Comparison of ENCODE assay signal across 1 cellular context in the genomic region with DNA sequence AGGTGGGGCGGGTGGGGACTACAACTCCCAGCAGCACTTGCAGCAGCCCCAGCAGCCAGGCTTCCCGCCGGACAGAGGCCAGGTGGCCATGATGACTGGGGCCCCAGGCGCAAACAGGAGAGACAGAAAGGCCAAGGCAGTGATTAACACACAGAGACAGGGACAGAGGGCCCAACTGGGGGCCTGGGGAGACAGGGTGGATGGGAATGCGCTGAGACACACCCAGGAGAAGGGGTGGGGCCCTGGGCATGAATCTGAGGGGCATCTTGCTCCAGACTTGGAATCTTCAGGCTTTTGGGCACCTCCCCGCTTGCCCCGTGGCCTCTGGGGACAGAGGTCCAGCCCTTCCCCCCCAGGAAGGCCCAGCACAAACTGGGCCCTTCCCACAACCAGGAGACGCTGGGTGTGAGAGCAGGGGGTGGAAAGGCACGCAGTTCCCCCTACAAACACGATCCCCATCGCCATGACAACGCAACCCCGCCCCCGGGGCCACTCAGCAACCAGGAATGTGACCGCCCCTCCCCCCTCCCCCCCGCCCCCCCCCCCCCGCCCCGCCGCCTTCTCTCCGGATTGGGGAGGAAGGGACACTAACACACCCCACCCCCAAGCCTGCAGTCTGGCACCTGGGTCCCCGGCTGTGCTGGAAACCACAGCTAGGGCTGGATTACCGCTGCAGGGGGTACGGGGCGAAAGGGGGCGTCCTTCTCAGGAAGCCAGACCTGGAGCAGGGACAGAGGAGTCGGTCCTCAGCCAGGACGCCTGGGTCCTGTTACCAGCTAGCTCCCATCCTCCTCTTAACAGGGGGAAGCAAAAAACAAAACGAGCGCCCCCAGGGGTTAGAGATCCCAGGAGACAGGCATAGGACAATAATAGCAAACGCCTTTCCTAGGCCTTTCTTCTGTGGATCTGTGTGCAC.
TF ChIP-seq lines count a peak whose summit lies in the region.

No MANE protein-coding gene starts in this region.

TF ChIP-seq in H1, 55 proteins besides CTCF, POLR2A, EP300 and RAD21:
- TF ChIP-seq TAF1 (IDR thresholded peaks at IDR 0.05; ENCODE audit: low read depth, low read length), result peak; percentile 62; the same call in 1 of the 2 replicates
- 0 out of 2 replicates have a peak, but pooled peaks have one; percentile 8 for TF ChIP-seq JUN (IDR thresholded peaks at IDR 0.05; ENCODE audit: low read depth, low read length)
- TF ChIP-seq SIN3A (conservative IDR thresholded peaks at IDR 0.05 in 1 of 2, IDR thresholded peaks at IDR 0.05 in 1 of 2; ENCODE audit: low read depth in 1 of 2, low read length in 2 of 2), result peak; percentile 63; a peak in 2 of 4 replicates
- peak; percentile 58 to 82; a peak in 1 of 4 replicates for TF ChIP-seq HDAC2 (IDR thresholded peaks at IDR 0.05; ENCODE audit: borderline replicate concordance in 1 of 2, low read depth in 2 of 2, low read length in 2 of 2)
- no peak; the same call in 1 of the 2 replicates for TF ChIP-seq SP1 (IDR thresholded peaks at IDR 0.05; ENCODE audit: low read depth, low read length)
- peak; percentile 84 for TF ChIP-seq YY1 (IDR thresholded peaks at IDR 0.05; ENCODE audit: low read depth, low read length)
- peak; percentile 31; the same call in 1 of the 2 replicates for TF ChIP-seq SIX5 (IDR thresholded peaks at IDR 0.05; ENCODE audit: low read depth, low read length)
- TF ChIP-seq RBBP5 (IDR thresholded peaks at IDR 0.05; ENCODE audit: borderline replicate concordance, low read depth, low read length), result 0 out of 2 replicates have a peak, but pooled peaks have one; percentile 80
- TF ChIP-seq TCF12 (IDR thresholded peaks at IDR 0.05; ENCODE audit: low read depth, low read length), result peak; percentile 97
- TF ChIP-seq MAX (IDR thresholded peaks at IDR 0.05), result peak; percentile 38
- TF ChIP-seq CHD1 (IDR thresholded peaks at IDR 0.05; ENCODE audit: low read depth, low read length), result no peak
- no peak for TF ChIP-seq CEBPB (IDR thresholded peaks at IDR 0.05; ENCODE audit: low read depth, low read length)
- peak; percentile 88 for TF ChIP-seq POLR2AphosphoS5 (IDR thresholded peaks at IDR 0.05; ENCODE audit: low read depth, low read length)
- TF ChIP-seq, protein P1, sequence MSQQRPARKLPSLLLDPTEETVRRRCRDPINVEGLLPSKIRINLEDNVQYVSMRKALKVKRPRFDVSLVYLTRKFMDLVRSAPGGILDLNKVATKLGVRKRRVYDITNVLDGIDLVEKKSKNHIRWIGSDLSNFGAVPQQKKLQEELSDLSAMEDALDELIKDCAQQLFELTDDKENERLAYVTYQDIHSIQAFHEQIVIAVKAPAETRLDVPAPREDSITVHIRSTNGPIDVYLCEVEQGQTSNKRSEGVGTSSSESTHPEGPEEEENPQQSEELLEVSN (IDR thresholded peaks at IDR 0.05), result peak; percentile 46; the same call in 1 of the 2 replicates
- TF ChIP-seq KDM1A (IDR thresholded peaks at IDR 0.05; ENCODE audit: borderline replicate concordance, low read length), result no peak
- no peak for TF ChIP-seq SRF (IDR thresholded peaks at IDR 0.05; ENCODE audit: low read depth, low read length)
- TF ChIP-seq EGR1 (IDR thresholded peaks at IDR 0.05; ENCODE audit: borderline replicate concordance, low read depth, low read length), result peak; percentile 38; the same call in 1 of the 2 replicates
- no peak for TF ChIP-seq MAFK (IDR thresholded peaks at IDR 0.05; ENCODE audit: low read depth, low read length)
- TF ChIP-seq CREB1 (IDR thresholded peaks at IDR 0.05), result no peak; the same call in 1 of the 2 replicates
- TF ChIP-seq SP4 (IDR thresholded peaks at IDR 0.05; ENCODE audit: low read length), result no peak; the same call in 1 of the 2 replicates
- TF ChIP-seq TAF7 (optimal IDR thresholded peaks at IDR 0.05; ENCODE audit: borderline replicate concordance, low read depth, low read length), result peak; percentile 23
- no peak for TF ChIP-seq FOSL1 (IDR thresholded peaks at IDR 0.05; ENCODE audit: insufficient read depth, low read depth, low read length)
- TF ChIP-seq ATF3 (IDR thresholded peaks at IDR 0.05; ENCODE audit: insufficient read depth, low read depth, low read length), result no peak
- peak; percentile 76; the same call in 1 of the 2 replicates for TF ChIP-seq TEAD4 (IDR thresholded peaks at IDR 0.05; ENCODE audit: low read depth, low read length)
- no peak for TF ChIP-seq SIRT6 (IDR thresholded peaks at IDR 0.05; ENCODE audit: low read length)
- peak; percentile 67 for TF ChIP-seq PHF8 (conservative IDR thresholded peaks at IDR 0.05; ENCODE audit: low read depth, low read length)
- TF ChIP-seq GABPA (IDR thresholded peaks at IDR 0.05; ENCODE audit: borderline replicate concordance, insufficient read depth, low read length), result no peak
- TF ChIP-seq, protein P2, sequence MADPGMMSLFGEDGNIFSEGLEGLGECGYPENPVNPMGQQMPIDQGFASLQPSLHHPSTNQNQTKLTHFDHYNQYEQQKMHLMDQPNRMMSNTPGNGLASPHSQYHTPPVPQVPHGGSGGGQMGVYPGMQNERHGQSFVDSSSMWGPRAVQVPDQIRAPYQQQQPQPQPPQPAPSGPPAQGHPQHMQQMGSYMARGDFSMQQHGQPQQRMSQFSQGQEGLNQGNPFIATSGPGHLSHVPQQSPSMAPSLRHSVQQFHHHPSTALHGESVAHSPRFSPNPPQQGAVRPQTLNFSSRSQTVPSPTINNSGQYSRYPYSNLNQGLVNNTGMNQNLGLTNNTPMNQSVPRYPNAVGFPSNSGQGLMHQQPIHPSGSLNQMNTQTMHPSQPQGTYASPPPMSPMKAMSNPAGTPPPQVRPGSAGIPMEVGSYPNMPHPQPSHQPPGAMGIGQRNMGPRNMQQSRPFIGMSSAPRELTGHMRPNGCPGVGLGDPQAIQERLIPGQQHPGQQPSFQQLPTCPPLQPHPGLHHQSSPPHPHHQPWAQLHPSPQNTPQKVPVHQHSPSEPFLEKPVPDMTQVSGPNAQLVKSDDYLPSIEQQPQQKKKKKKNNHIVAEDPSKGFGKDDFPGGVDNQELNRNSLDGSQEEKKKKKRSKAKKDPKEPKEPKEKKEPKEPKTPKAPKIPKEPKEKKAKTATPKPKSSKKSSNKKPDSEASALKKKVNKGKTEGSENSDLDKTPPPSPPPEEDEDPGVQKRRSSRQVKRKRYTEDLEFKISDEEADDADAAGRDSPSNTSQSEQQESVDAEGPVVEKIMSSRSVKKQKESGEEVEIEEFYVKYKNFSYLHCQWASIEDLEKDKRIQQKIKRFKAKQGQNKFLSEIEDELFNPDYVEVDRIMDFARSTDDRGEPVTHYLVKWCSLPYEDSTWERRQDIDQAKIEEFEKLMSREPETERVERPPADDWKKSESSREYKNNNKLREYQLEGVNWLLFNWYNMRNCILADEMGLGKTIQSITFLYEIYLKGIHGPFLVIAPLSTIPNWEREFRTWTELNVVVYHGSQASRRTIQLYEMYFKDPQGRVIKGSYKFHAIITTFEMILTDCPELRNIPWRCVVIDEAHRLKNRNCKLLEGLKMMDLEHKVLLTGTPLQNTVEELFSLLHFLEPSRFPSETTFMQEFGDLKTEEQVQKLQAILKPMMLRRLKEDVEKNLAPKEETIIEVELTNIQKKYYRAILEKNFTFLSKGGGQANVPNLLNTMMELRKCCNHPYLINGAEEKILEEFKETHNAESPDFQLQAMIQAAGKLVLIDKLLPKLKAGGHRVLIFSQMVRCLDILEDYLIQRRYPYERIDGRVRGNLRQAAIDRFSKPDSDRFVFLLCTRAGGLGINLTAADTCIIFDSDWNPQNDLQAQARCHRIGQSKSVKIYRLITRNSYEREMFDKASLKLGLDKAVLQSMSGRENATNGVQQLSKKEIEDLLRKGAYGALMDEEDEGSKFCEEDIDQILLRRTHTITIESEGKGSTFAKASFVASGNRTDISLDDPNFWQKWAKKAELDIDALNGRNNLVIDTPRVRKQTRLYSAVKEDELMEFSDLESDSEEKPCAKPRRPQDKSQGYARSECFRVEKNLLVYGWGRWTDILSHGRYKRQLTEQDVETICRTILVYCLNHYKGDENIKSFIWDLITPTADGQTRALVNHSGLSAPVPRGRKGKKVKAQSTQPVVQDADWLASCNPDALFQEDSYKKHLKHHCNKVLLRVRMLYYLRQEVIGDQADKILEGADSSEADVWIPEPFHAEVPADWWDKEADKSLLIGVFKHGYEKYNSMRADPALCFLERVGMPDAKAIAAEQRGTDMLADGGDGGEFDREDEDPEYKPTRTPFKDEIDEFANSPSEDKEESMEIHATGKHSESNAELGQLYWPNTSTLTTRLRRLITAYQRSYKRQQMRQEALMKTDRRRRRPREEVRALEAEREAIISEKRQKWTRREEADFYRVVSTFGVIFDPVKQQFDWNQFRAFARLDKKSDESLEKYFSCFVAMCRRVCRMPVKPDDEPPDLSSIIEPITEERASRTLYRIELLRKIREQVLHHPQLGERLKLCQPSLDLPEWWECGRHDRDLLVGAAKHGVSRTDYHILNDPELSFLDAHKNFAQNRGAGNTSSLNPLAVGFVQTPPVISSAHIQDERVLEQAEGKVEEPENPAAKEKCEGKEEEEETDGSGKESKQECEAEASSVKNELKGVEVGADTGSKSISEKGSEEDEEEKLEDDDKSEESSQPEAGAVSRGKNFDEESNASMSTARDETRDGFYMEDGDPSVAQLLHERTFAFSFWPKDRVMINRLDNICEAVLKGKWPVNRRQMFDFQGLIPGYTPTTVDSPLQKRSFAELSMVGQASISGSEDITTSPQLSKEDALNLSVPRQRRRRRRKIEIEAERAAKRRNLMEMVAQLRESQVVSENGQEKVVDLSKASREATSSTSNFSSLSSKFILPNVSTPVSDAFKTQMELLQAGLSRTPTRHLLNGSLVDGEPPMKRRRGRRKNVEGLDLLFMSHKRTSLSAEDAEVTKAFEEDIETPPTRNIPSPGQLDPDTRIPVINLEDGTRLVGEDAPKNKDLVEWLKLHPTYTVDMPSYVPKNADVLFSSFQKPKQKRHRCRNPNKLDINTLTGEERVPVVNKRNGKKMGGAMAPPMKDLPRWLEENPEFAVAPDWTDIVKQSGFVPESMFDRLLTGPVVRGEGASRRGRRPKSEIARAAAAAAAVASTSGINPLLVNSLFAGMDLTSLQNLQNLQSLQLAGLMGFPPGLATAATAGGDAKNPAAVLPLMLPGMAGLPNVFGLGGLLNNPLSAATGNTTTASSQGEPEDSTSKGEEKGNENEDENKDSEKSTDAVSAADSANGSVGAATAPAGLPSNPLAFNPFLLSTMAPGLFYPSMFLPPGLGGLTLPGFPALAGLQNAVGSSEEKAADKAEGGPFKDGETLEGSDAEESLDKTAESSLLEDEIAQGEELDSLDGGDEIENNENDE (IDR thresholded peaks at IDR 0.05; ENCODE audit: insufficient replicate concordance, low read length), result no peak
- no peak for TF ChIP-seq SP2 (IDR thresholded peaks at IDR 0.05; ENCODE audit: low read length)
- no peak for TF ChIP-seq CBX8 (IDR thresholded peaks at IDR 0.05; ENCODE audit: borderline replicate concordance, low read depth, low read length)
- TF ChIP-seq ZNF274 (IDR thresholded peaks at IDR 0.05; ENCODE audit: borderline replicate concordance, extremely low read depth, low read length), result no peak
- peak; percentile 47; the same call in 1 of the 2 replicates for TF ChIP-seq CHD2 (IDR thresholded peaks at IDR 0.05; ENCODE audit: low read length)
- no peak for TF ChIP-seq BACH1 (IDR thresholded peaks at IDR 0.05; ENCODE audit: low read length)
- peak; percentile 41 for TF ChIP-seq ASH2L (IDR thresholded peaks at IDR 0.05; ENCODE audit: low read length)
- TF ChIP-seq JUND (IDR thresholded peaks at IDR 0.05; ENCODE audit: low read length), result peak; percentile 77; the same call in 1 of the 2 replicates
- peak; percentile 19 for TF ChIP-seq SAP30 (IDR thresholded peaks at IDR 0.05; ENCODE audit: insufficient read depth, insufficient replicate concordance, low read length)
- no peak for TF ChIP-seq EZH2 (IDR thresholded peaks at IDR 0.05; ENCODE audit: low read depth, low read length, severe bottlenecking)
- TF ChIP-seq GTF2F1 (IDR thresholded peaks at IDR 0.05; ENCODE audit: borderline replicate concordance, low read depth, low read length), result no peak
- peak; percentile 55 for TF ChIP-seq TBP (IDR thresholded peaks at IDR 0.05; ENCODE audit: low read depth, low read length)
